ENCODE assay signal across 9 cellular contexts in the genomic region with DNA sequence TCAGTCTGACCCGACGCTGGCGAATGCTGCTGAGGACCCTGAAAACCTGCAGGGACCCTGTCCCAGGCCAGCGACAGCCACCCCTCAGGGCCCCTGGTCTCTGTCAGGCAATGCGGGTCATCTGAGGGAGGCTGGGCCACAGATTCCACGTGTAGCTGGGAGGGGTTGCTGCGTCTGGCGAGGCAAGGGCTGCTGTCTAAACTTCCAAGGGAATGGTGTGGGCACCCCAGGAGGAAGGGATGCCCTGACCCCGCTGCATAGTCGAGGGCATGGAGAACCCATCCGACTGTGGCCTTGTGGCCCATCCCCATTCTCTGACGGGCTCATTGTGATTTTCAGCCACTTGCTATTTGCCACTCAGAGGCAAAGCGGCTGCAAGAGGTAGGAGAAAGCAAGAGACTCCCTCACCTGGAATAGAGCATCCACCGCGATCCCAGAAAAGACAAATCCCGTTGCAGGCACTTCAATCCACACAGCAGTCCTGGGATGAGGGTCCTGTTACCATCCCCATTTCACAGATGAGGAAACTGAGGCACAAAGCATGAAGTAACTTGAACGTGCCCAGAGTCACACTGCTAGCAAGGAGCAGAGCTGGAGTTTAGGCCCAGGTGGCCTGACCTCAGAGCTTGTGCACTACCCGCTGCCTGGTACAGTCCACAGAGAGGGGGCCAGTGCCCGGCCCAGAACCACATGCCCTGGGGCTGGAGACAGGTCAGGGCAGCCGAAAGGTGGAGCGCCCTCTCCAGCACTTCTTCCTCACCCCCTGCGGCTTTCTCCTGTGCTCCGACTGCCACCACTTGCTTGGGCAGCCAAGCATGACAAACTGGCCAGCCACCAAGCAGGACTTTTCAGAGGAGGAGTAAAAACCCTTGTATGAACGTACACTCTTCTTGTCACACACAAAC.
DNase-seq lines count a peak whose midpoint lies in the region; ATAC-seq and TF ChIP-seq lines count a peak whose summit lies in the region.
"Had no signal": no experiment of that assay in that cellular context is flagged by ENCODE, and none has a peak within 500 bp of the region (broad histone marks: within the 10 kb centered on the region; RNA-seq: fewer than 3 reads in every experiment).

No MANE protein-coding gene starts in this region.

- peaks cover 24% of the 10 kb centered on the region for H3K36me3 Mint-ChIP-seq in T-helper 17 cell (ENCODE audit: low read depth)

- H3K4me1 Mint-ChIP-seq in T-helper 17 cell, result peaks cover 80% of the 10 kb centered on the region

- 60 to 63% methylated on average over 16 to 21 of the region's 24 CpGs for WGBS in thyroid gland, 2 donors

- peak overlapping the region; percentile 94 for H3K27ac Mint-ChIP-seq in T-helper 17 cell

- intact Hi-C loops in thyroid gland (cut with DNase I), result loop anchor here (10.0 kb wide), 1 partner anchor 617 kb away; no protein-coding TSS in a partner anchor

- H3K4me3 ChIP-seq in thyroid gland (replicated peaks in 1 of 3), result no peak overlapping the region

- H3K4me3 Mint-ChIP-seq in T-helper 17 cell, result peak overlapping the region; percentile 86

- H3K36me3 ChIP-seq in thyroid gland, result no peaks in the 10 kb centered on the region

- peak in 3 of 6 experiments; percentile 20 to 22 (median 21) for TF ChIP-seq CTCF in thyroid gland (IDR thresholded peaks at IDR 0.05)

- peak in 1 of 2 donors; percentile 70 for TF ChIP-seq POLR2A in thyroid gland (IDR thresholded peaks at IDR 0.05)

- peaks cover 81 to 98% of the 10 kb centered on the region in 2 donors for H3K4me1 ChIP-seq in thyroid gland

- no peaks in the 10 kb centered on the region for H3K9me3 ChIP-seq in T-helper 17 cell (ENCODE audit: control insufficient read depth, low read length, poor library complexity, severe bottlenecking)
- no peaks in the 10 kb centered on the region for H3K9me3 ChIP-seq in thyroid gland

- ATAC-seq in T-helper 17 cell (peak; percentile 10), GM19463 (IDR thresholded peaks at IDR 0.05; ENCODE audit: unreplicated experiment) (no peak)

- peak overlapping the region; percentile 99 to 100 (median 100) for H3K27ac ChIP-seq in thyroid gland
- H3K27ac ChIP-seq: KMS-11 had no signal

- peak; percentile 74 for DNase-seq in activated CD8-positive, alpha-beta memory T cell treated with anti-CD3 and anti-CD28 coated beads for 24 hours
- DNase-seq in activated CD8-positive, alpha-beta memory T cell treated with anti-CD3 and anti-CD28 coated beads, Interleukin-2, amount 50 U/mL, for 4 hours, result no peak
- DNase-seq in T-helper 17 cell, result no peak
- peak; percentile 55 for DNase-seq in islet precursor cell
- peak; percentile 95 to 98 for DNase-seq in thyroid gland
- no peak for DNase-seq in NCI-H748 treated with DMSO at 0.1 percent for 48 hours (lab: John Stamatoyannopoulos, UW)
- DNase-seq in HuH-7 (ENCODE audit: low spot score), result no peak

- no peaks in the 10 kb centered on the region for H3K27me3 ChIP-seq in thyroid gland

- H3K27me3 Mint-ChIP-seq in T-helper 17 cell, result no peaks in the 10 kb centered on the region

Comparison
In these comparisons a context has a peak if more than half of its experiments do, and no peak if none do; other contexts are left out.
1. DNase-seq: peak in activated CD8-positive, alpha-beta memory T cell treated with anti-CD3 and anti-CD28 coated beads for 24 hours (single experiment), islet precursor cell (single experiment) and thyroid gland (2 of 2); none in activated CD8-positive, alpha-beta memory T cell treated with anti-CD3 and anti-CD28 coated beads, Interleukin-2, amount 50 U/mL, for 4 hours (single experiment), T-helper 17 cell (0 of 3), NCI-H748 treated with DMSO at 0.1 percent for 48 hours (single experiment) and HuH-7 (single experiment).